ENCODE assay signal across 9 cellular contexts in genomic region chr7:116229359-116229758, GRCh38. TPM values are rescaled to one million over a fixed set of nuclear protein-coding genes. Genes with fewer than 3 reads are reported as not detected.
DNase-seq lines count a peak whose midpoint lies in the region; ATAC-seq and TF ChIP-seq lines count a peak whose summit lies in the region.
"Had no signal": no experiment of that assay in that cellular context is flagged by ENCODE, and none has a peak within 500 bp of the region (broad histone marks: within the 10 kb centered on the region; RNA-seq: fewer than 3 reads in every experiment).

No MANE protein-coding gene starts in this region.

- in situ Hi-C loops in GM13977 (cut with MboI; ENCODE audit: low pct_unique_long_range_greater_than_20kb, low sequenced_read_pairs, unreplicated experiment), result loop anchor here (25.0 kb wide), 1 partner anchor 92 kb away; no protein-coding TSS in a partner anchor

- TF ChIP-seq CTCF in GM13977 (IDR thresholded peaks at IDR 0.05; ENCODE audit: extremely low read depth, insufficient read depth, missing control alignments), result no peak

- H3K9me3 ChIP-seq in skeletal muscle tissue (ENCODE audit: control insufficient read depth in 3 of 3, low read length in 3 of 3), result no peaks in the 10 kb centered on the region

- no peak for DNase-seq in stimulated activated CD4-positive, alpha-beta T cell treated with anti-CD3 and anti-CD28 coated beads, Interleukin-4, amount 100 ng/mL, for 24 hours
- DNase-seq in activated effector memory CD4-positive, alpha-beta T cell treated with Interleukin-2 at 50 U/mL for 16 hours, result no peak
- no peak for DNase-seq in GM13977 (ENCODE audit: low spot score)
- DNase-seq in D341Med (ENCODE audit: low spot score), result no peak
- DNase-seq: NCI-H446 treated with DMSO at 0.1 percent for 48 hours had no signal

- peak; percentile 54 for ATAC-seq in GM19043 (IDR thresholded peaks at IDR 0.05; ENCODE audit: low read depth, unreplicated experiment)
- peak; percentile 55 for ATAC-seq in HG02798 (IDR thresholded peaks at IDR 0.05; ENCODE audit: poor library complexity, unreplicated experiment)
- no peak for ATAC-seq in SK-N-SH treated with all-trans-retinoic acid at 6 μM for 48 hours

- H3K4me1 ChIP-seq in skeletal muscle tissue (ENCODE audit: control insufficient read depth in 3 of 3, insufficient read depth in 3 of 3, low read length in 3 of 3), result peaks cover 4 to 18% (median 9%) of the 10 kb centered on the region in 3 donors

- H3K4me3 ChIP-seq in skeletal muscle tissue (ENCODE audit: low read length in 3 of 3), result no peak overlapping the region

- no peaks in the 10 kb centered on the region for H3K27me3 ChIP-seq in skeletal muscle tissue (ENCODE audit: control insufficient read depth in 3 of 3, insufficient read depth in 3 of 3, low read length in 3 of 3)

- peak overlapping the region; percentile 34 for H3K27ac ChIP-seq in skeletal muscle tissue (ENCODE audit: low read depth, low read length)

- H3K36me3 ChIP-seq in skeletal muscle tissue (ENCODE audit: control insufficient read depth in 3 of 3, insufficient read depth in 3 of 3, low read length in 3 of 3), result no peaks in the 10 kb centered on the region

- no peak overlapping the region for H3K9ac ChIP-seq in skeletal muscle tissue (ENCODE audit: low read depth in 1 of 3, low read length in 3 of 3)

TF ChIP-seq in SK-N-SH treated with all-trans-retinoic acid at 6 μM for 48 hours, 23 proteins besides CTCF, POLR2A, EP300 and RAD21:
- TF ChIP-seq POU6F1 (CRISPR knock-in tag; IDR thresholded peaks at IDR 0.05; ENCODE audit: borderline replicate concordance, low read depth), result no peak
- TF ChIP-seq TCF4 (CRISPR knock-in tag; IDR thresholded peaks at IDR 0.05; ENCODE audit: borderline replicate concordance), result peak; percentile 34; the same call in 1 of the 2 replicates
- TF ChIP-seq ISL1 (CRISPR knock-in tag; IDR thresholded peaks at IDR 0.05), result peak; percentile 22; the same call in 1 of the 2 replicates
TF ChIP-seq in SK-N-SH treated with all-trans-retinoic acid at 6 μM for 48 hours: peak in this region for 2.

RNA-seq across cellular contexts. Expression of gene TES, which starts 19.0 kb away (rescaled TPM):
- 33.9 TPM for total RNA-seq in skeletal muscle tissue
